ENCODE assay signal across 27 cellular contexts in the genomic region with DNA sequence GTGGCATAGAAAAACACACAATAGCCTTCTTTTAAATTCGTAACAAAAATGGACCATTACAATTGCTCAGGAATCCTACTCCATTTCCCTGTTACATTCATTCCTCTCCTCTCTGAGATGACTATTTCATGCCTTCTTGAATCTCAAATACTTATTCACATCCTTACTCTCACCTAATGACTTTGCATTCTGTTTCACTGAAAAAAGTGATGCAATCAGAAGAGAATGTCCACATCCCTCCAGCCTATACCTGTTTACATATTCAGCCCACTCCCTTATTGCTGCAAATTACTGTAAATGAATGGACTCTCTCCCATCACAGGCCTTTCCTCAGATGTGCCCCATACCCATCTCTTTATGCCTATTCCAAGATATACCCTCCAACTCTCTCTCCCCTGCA. TPM values are rescaled to one million over a fixed set of nuclear protein-coding genes. Genes with fewer than 3 reads are reported as not detected.
DNase-seq lines count a peak whose midpoint lies in the region; ATAC-seq, FAIRE-seq and TF ChIP-seq lines count a peak whose summit lies in the region.
"Had no signal": no experiment of that assay in that cellular context is flagged by ENCODE, and none has a peak within 500 bp of the region (broad histone marks: within the 10 kb centered on the region; RNA-seq: fewer than 3 reads in every experiment).

No MANE protein-coding gene starts in this region.

- no peaks in the 10 kb centered on the region for H3K79me2 ChIP-seq in K562 (ENCODE audit: control insufficient read depth, insufficient read depth, low read length)

- DNase-seq in MCF 10A (ENCODE audit: unreplicated experiment) (peak; percentile 26), breast epithelium (ENCODE audit: low spot score in 2 of 2) (no peak), K562 (ENCODE audit: extremely low read depth in 1 of 4, low spot score in 3 of 4) (no peak), fibroblast of villous mesenchyme (ENCODE audit: low read depth) (peak; percentile 2), renal cortical epithelial cell (ENCODE audit: low read depth) (peak; percentile 81), urothelium cell line (ENCODE audit: low spot score) (no peak)
- no peak for DNase-seq in activated naive CD4-positive, alpha-beta T cell treated with anti-CD3 and anti-CD28 coated beads for 36 hours
- no peak for DNase-seq in effector CD4-positive, alpha-beta T cell
- DNase-seq: 8988T; BE2C; CD4-positive, CD25-positive, alpha-beta regulatory T cell; COR-L47; DMS 273 treated with DMSO at 0.1 percent for 48 hours; GF-D8; GOT3; Karpas-422; MM.1S; NCI-H1092; NCI-H146; NCI-H2029 treated with DMSO at 0.1 percent for 48 hours; NCI-H2171; NCI-H446; NCI-H526 treated with DMSO at 0.1 percent for 48 hours; SHP77 had no signal

- no TSS peak for BruUV-seq in MCF 10A (replicated peaks; lab: Mats Ljungman, UMichigan)
- BruUV-seq in K562 (replicated peaks; lab: Mats Ljungman, UMichigan), result no TSS peak

- H3K4me3 ChIP-seq in breast epithelium (no peak overlapping the region), K562 (no peak overlapping the region), fibroblast of villous mesenchyme (ENCODE audit: low read depth, low read length) (no peak overlapping the region)
- H3K4me3 ChIP-seq: GM12878, SK-N-MC had no signal

- 0% methylated on average over 1 of the region's 1 CpG for WGBS in K562 (ENCODE audit: insufficient coverage, low coverage, missing lambda C conversion rate)

- no peak overlapping the region for H3K4me3 Mint-ChIP-seq in MCF 10A (ENCODE audit: unreplicated experiment)
- no peak overlapping the region for H3K4me3 Mint-ChIP-seq in activated naive CD4-positive, alpha-beta T cell treated with anti-CD3 and anti-CD28 coated beads for 36 hours
- H3K4me3 Mint-ChIP-seq: CD4-positive, CD25-positive, alpha-beta regulatory T cell had no signal

- H3K9me1 ChIP-seq in K562 (ENCODE audit: control insufficient read depth, insufficient read depth, low read length), result no peaks in the 10 kb centered on the region

- no peak overlapping the region for H3K9ac ChIP-seq in K562 (ENCODE audit: insufficient read depth in 1 of 2, low read depth in 2 of 2, low read length in 2 of 2)

- in situ Hi-C loops in K562 (cut with MboI), result no loop called here

- TF ChIP-seq EP300 in K562 (IDR thresholded peaks at IDR 0.05; ENCODE audit: low read length), result no peak

- H3K9me3 ChIP-seq in breast epithelium (no peaks in the 10 kb centered on the region), K562 (replicated peaks; ENCODE audit: control insufficient read depth, insufficient read depth, low read depth, low read length) (no peaks in the 10 kb centered on the region)
- H3K9me3 ChIP-seq: BE2C had no signal

- TF ChIP-seq POLR2A in breast epithelium (IDR thresholded peaks at IDR 0.05) (no peak), K562 (conservative IDR thresholded peaks at IDR 0.05) (no peak)

- CTCF ChIA-PET in MCF 10A (lab: Yijun Ruan, JAX) (interaction anchor here (0.7 to 2.1 kb wide), 4 partner anchors 18 to 371 kb away, joined by 3 to 5 read pairs (median 3); no protein-coding TSS in a partner anchor), K562 (lab: Yijun Ruan, JAX; ENCODE audit: low intra/inter-chr PET ratio) (no interaction called here)
- CTCF ChIA-PET in activated naive CD4-positive, alpha-beta T cell treated with anti-CD3 and anti-CD28 coated beads for 36 hours (lab: Charles Lee), result no interaction called here

- no peak overlapping the region for H2AFZ ChIP-seq in K562 (ENCODE audit: low read depth, low read length)

- no peaks in the 10 kb centered on the region for H3K4me1 ChIP-seq in breast epithelium
- no peaks in the 10 kb centered on the region for H3K4me1 ChIP-seq in K562 (replicated peaks in 1 of 2; ENCODE audit: control insufficient read depth in 2 of 2, insufficient read depth in 2 of 2, low read length in 2 of 2)
- H3K4me1 ChIP-seq: BE2C had no signal

- H3K27me3 ChIP-seq in breast epithelium, result no peaks in the 10 kb centered on the region
- H3K27me3 ChIP-seq in K562 (ENCODE audit: control insufficient read depth in 2 of 2, insufficient read depth in 2 of 2, low read length in 2 of 2), result no peaks in the 10 kb centered on the region

- no peaks in the 10 kb centered on the region for H3K36me3 Mint-ChIP-seq in MCF 10A (ENCODE audit: insufficient read depth, unreplicated experiment)
- no peaks in the 10 kb centered on the region for H3K36me3 Mint-ChIP-seq in activated naive CD4-positive, alpha-beta T cell treated with anti-CD3 and anti-CD28 coated beads for 36 hours (ENCODE audit: low read depth)
- H3K36me3 Mint-ChIP-seq: CD4-positive, CD25-positive, alpha-beta regulatory T cell had no signal

- H3K36me3 ChIP-seq in breast epithelium (no peaks in the 10 kb centered on the region), K562 (ENCODE audit: control insufficient read depth, insufficient read depth, low read length) (no peaks in the 10 kb centered on the region)
- H3K36me3 ChIP-seq: BE2C had no signal

- no peaks in the 10 kb centered on the region for H4K20me1 ChIP-seq in K562 (replicated peaks; ENCODE audit: control insufficient read depth, insufficient read depth, low read length)

- H3K4me2 ChIP-seq in K562 (ENCODE audit: insufficient read depth, low read length), result no peak overlapping the region

- FAIRE-seq in K562 (lab: Jason Lieb, UNC) (no peak), urothelium cell line (lab: Jason Lieb, UNC) (no peak)
- FAIRE-seq: GM12878 had no signal

- no peak overlapping the region for H3K27ac ChIP-seq in breast epithelium
- no peak overlapping the region for H3K27ac ChIP-seq in K562 (ENCODE audit: extremely low read depth, low read depth, low read length)
- H3K27ac ChIP-seq: SK-N-MC had no signal

- TF ChIP-seq RAD21 in K562 (CRISPR knock-in tag; conservative IDR thresholded peaks at IDR 0.05 in 1 of 2, IDR thresholded peaks at IDR 0.05 in 1 of 2), result no peak

- no peaks in the 10 kb centered on the region for H3K4me1 Mint-ChIP-seq in MCF 10A (ENCODE audit: insufficient read depth, unreplicated experiment)
- peaks cover 2% of the 10 kb centered on the region for H3K4me1 Mint-ChIP-seq in activated naive CD4-positive, alpha-beta T cell treated with anti-CD3 and anti-CD28 coated beads for 36 hours (ENCODE audit: low read depth)

- POLR2A ChIA-PET in MCF 10A (lab: Yijun Ruan, JAX), result interaction anchor here (0.8 kb wide), 1 partner anchor 16 kb away, joined by 3 read pairs; no protein-coding TSS in a partner anchor
- POLR2A ChIA-PET in K562 (lab: Yijun Ruan, JAX), result no interaction called here

- no peak for TF ChIP-seq CTCF in MCF 10A (IDR thresholded peaks at IDR 0.05; ENCODE audit: unreplicated experiment)
- no peak for TF ChIP-seq CTCF in breast epithelium (IDR thresholded peaks at IDR 0.05)
- TF ChIP-seq CTCF in K562 (IDR thresholded peaks at IDR 0.05 in 2 of 3, conservative IDR thresholded peaks at IDR 0.05 in 1 of 3; ENCODE audit: insufficient read depth in 2 of 3, low read depth in 1 of 3, low read length in 3 of 3), result no peak
- no peak for TF ChIP-seq CTCF in fibroblast of villous mesenchyme (IDR thresholded peaks at IDR 0.05; ENCODE audit: insufficient read depth, low read depth, low read length)

- intact Hi-C loops in MCF 10A (cut with micrococcal nuclease) (no loop called here), breast epithelium (cut with DNase I; ENCODE audit: low total_unique reads) (no loop called here), K562 (cut with micrococcal nuclease) (no loop called here)
- intact Hi-C loops in activated naive CD4-positive, alpha-beta T cell treated with anti-CD3 and anti-CD28 coated beads for 36 hours (cut with micrococcal nuclease), result no loop called here

- H3K9me3 Mint-ChIP-seq in MCF 10A (ENCODE audit: unreplicated experiment), result no peaks in the 10 kb centered on the region
- no peaks in the 10 kb centered on the region for H3K9me3 Mint-ChIP-seq in activated naive CD4-positive, alpha-beta T cell treated with anti-CD3 and anti-CD28 coated beads for 36 hours
- H3K9me3 Mint-ChIP-seq: CD4-positive, CD25-positive, alpha-beta regulatory T cell had no signal

- peaks cover 4% of the 10 kb centered on the region for H3K27me3 Mint-ChIP-seq in MCF 10A (ENCODE audit: insufficient read depth, unreplicated experiment)
- H3K27me3 Mint-ChIP-seq in activated naive CD4-positive, alpha-beta T cell treated with anti-CD3 and anti-CD28 coated beads for 36 hours (ENCODE audit: low read depth), result no peaks in the 10 kb centered on the region

- H3K27ac Mint-ChIP-seq in MCF 10A (ENCODE audit: low read depth, unreplicated experiment), result no peak overlapping the region
- no peak overlapping the region for H3K27ac Mint-ChIP-seq in activated naive CD4-positive, alpha-beta T cell treated with anti-CD3 and anti-CD28 coated beads for 36 hours
- H3K27ac Mint-ChIP-seq: CD4-positive, CD25-positive, alpha-beta regulatory T cell had no signal

- ATAC-seq in K562, result no peak

RNA-seq across cellular contexts. Expression of gene TAAR1, which starts 8.6 kb away (rescaled TPM):
- not detected in 2 replicates for total RNA-seq in MCF 10A (2022)
- not detected for total RNA-seq in breast epithelium
- not detected in 2 replicates for total RNA-seq in K562 (2011; cell fraction: chromatin; rRNA removed; ENCODE audit: low replicate concordance)
- not detected in 2 replicates for total RNA-seq in K562 (2011; cell fraction: nucleolus; rRNA removed)
- not detected in 2 replicates for total RNA-seq in K562 (2011; cell fraction: nucleoplasm; rRNA removed)
- total RNA-seq in K562 (2014; rRNA removed), result not detected in 2 replicates
- not detected in 2 replicates for total RNA-seq in K562 (2014; rRNA removed; fragmentation: Illumina TruSeq; extraction: Trizol)
- total RNA-seq in K562 (2015; rRNA removed; fragmentation: Illumina TruSeq; extraction: Trizol), result not detected in 2 replicates
- total RNA-seq in K562 (2021), result not detected in 2 replicates
- polyA plus RNA-seq in K562 (2011; rRNA removed), result not detected in 2 replicates
- polyA plus RNA-seq in K562 (2011; cell fraction: cytosol; rRNA removed), result not detected in 2 replicates
- not detected in 2 replicates for polyA plus RNA-seq in K562 (2011; cell fraction: nucleus; rRNA removed)
- polyA plus RNA-seq in K562 (2012), result not detected in 2 replicates
- polyA plus RNA-seq in K562 (2014; fragmentation: Illumina TruSeq; extraction: Trizol), result not detected in 2 replicates
- polyA plus RNA-seq in K562 (2014; fragmentation: Nextera tagmentation; extraction: Ambion mirVana), result not detected
- not detected in 2 replicates for polyA plus RNA-seq in K562 (2014; rRNA removed)
- not detected in 2 replicates for polyA minus RNA-seq in K562 (2011; rRNA and poly(A)+ RNA removed)
- polyA minus RNA-seq in K562 (2011; cell fraction: cytosol; rRNA and poly(A)+ RNA removed), result not detected in 2 replicates
- not detected in 2 replicates for polyA minus RNA-seq in K562 (2011; cell fraction: nucleus; rRNA and poly(A)+ RNA removed)
- total RNA-seq in fibroblast of villous mesenchyme, result not detected in 2 replicates
- total RNA-seq in renal cortical epithelial cell, result not detected in 2 replicates
- total RNA-seq in activated naive CD4-positive, alpha-beta T cell treated with anti-CD3 and anti-CD28 coated beads for 36 hours, result not detected
- total RNA-seq: CD4-positive, CD25-positive, alpha-beta regulatory T cell; Daoy; GM12878 had no signal
- polyA plus RNA-seq: CD4-positive, CD25-positive, alpha-beta regulatory T cell; GM12878 had no signal

RNA-seq across cellular contexts. Expression of gene TAAR2, which starts 26.3 kb away (rescaled TPM):
- total RNA-seq in MCF 10A (2022) (not detected in 2 replicates), breast epithelium (not detected), K562 (2014; rRNA removed) (not detected in 2 replicates), K562 (2014; rRNA removed; fragmentation: Illumina TruSeq; extraction: Trizol) (not detected in 2 replicates), K562 (2015; rRNA removed; fragmentation: Illumina TruSeq; extraction: Trizol) (not detected in 2 replicates), K562 (2021) (not detected in 2 replicates), fibroblast of villous mesenchyme (not detected in 2 replicates), renal cortical epithelial cell (not detected in 2 replicates)
- total RNA-seq in K562 (2011; cell fraction: chromatin; rRNA removed; ENCODE audit: low replicate concordance), result not detected in 2 replicates
- not detected in 2 replicates for total RNA-seq in K562 (2011; cell fraction: nucleolus; rRNA removed)
- total RNA-seq in K562 (2011; cell fraction: nucleoplasm; rRNA removed), result not detected in 2 replicates
- polyA plus RNA-seq in K562 (2011; rRNA removed) (not detected in 2 replicates), K562 (2014; fragmentation: Illumina TruSeq; extraction: Trizol) (not detected in 2 replicates), K562 (2014; fragmentation: Nextera tagmentation; extraction: Ambion mirVana) (not detected), K562 (2014; rRNA removed) (not detected in 2 replicates)
- polyA plus RNA-seq in K562 (2011; cell fraction: cytosol; rRNA removed), result not detected in 2 replicates
- not detected in 2 replicates for polyA plus RNA-seq in K562 (2011; cell fraction: nucleus; rRNA removed)
- not detected in 2 replicates for polyA plus RNA-seq in K562 (2012)
- polyA minus RNA-seq in K562 (2011; rRNA and poly(A)+ RNA removed), result not detected in 2 replicates
- polyA minus RNA-seq in K562 (2011; cell fraction: cytosol; rRNA and poly(A)+ RNA removed), result not detected in 2 replicates
- polyA minus RNA-seq in K562 (2011; cell fraction: nucleus; rRNA and poly(A)+ RNA removed), result not detected in 2 replicates
- total RNA-seq in activated naive CD4-positive, alpha-beta T cell treated with anti-CD3 and anti-CD28 coated beads for 36 hours, result not detected
- total RNA-seq: CD4-positive, CD25-positive, alpha-beta regulatory T cell; Daoy; GM12878 had no signal
- polyA plus RNA-seq: CD4-positive, CD25-positive, alpha-beta regulatory T cell; GM12878 had no signal

Comparison
In these comparisons a context has a peak if more than half of its experiments do, and no peak if none do; other contexts are left out.
1. DNase-seq: peak in MCF 10A (single experiment), fibroblast of villous mesenchyme (single experiment) and renal cortical epithelial cell (single experiment); none in breast epithelium (0 of 2), K562 (0 of 4), activated naive CD4-positive, alpha-beta T cell treated with anti-CD3 and anti-CD28 coated beads for 36 hours (single experiment), effector CD4-positive, alpha-beta T cell (single experiment) and urothelium cell line (single experiment).